Comparison of ENCODE assay signal across 8 cellular contexts in genomic region chr14:62126885-62127478, GRCh38.
A peak's percentile ranks its signal among the peaks of the same experiment; 100 is the strongest.
DNase-seq lines count a peak whose midpoint lies in the region; ATAC-seq, FAIRE-seq and TF ChIP-seq lines count a peak whose summit lies in the region.

No MANE protein-coding gene starts in this region.

- intact Hi-C loops in kidney (cut with DNase I) = loop anchor here (10.0 kb wide), 1 partner anchor 672 kb away; no protein-coding TSS in a partner anchor
- intact Hi-C loops in transverse colon (cut with DNase I; ENCODE audit: low total_unique reads) = loop anchor here (10.0 kb wide), 1 partner anchor 672 kb away; no protein-coding TSS in a partner anchor

- peak; percentile 86 for FAIRE-seq in kidney (lab: Jason Lieb, UNC)

- H3K27ac Mint-ChIP-seq in brain = peak overlapping the region in 1 of 5 experiments; percentile 5

- no peaks in the 10 kb centered on the region for H3K36me3 ChIP-seq in kidney (ENCODE audit: control insufficient read depth in 1 of 2, insufficient read depth in 2 of 2, low read length in 2 of 2)
- H3K36me3 ChIP-seq in transverse colon = no peaks in the 10 kb centered on the region

- DNase-seq in DMS114 treated with DMSO at 0.1 percent for 48 hours (lab: John Stamatoyannopoulos, UW; ENCODE audit: unreplicated experiment) (peak; percentile 59), HS-27A (ENCODE audit: low read depth) (peak; percentile 29), NCI-H748 treated with DMSO at 0.1 percent for 48 hours (lab: John Stamatoyannopoulos, UW) (peak; percentile 65), kidney (no peak), transverse colon (no peak)
- DNase-seq in effector CD4-positive, alpha-beta T cell = no peak

- H3K4me3 ChIP-seq in kidney (ENCODE audit: low read length in 2 of 2) (no peak overlapping the region), transverse colon (no peak overlapping the region)

- 7 to 11% methylated on average over 6 to 7 of the region's 7 CpGs for WGBS in transverse colon (ENCODE audit: low coverage in 1 of 2), 2 donors

- no peak overlapping the region for H3K27ac ChIP-seq in kidney (ENCODE audit: low read depth in 2 of 2, low read length in 2 of 2)
- H3K27ac ChIP-seq in transverse colon = no peak overlapping the region

- H3K27me3 ChIP-seq in transverse colon = peaks cover 45% of the 10 kb centered on the region

- H3K9me3 ChIP-seq in kidney (ENCODE audit: control insufficient read depth in 1 of 2, low read length in 2 of 2) (no peaks in the 10 kb centered on the region), transverse colon (no peaks in the 10 kb centered on the region)

- in situ Hi-C loops in transverse colon (cut with MboI; ENCODE audit: low pct_ligation_motif_present in 1 of 4, low pct_unique_long_range_greater_than_20kb in 1 of 4, low sequenced_read_pairs in 3 of 4) = loop anchor here in 2 of 4 donors (10.0 kb wide), 3 partner anchors 222 to 672 kb away; no protein-coding TSS in a partner anchor

- no peak for TF ChIP-seq EP300 in transverse colon (IDR thresholded peaks at IDR 0.05; ENCODE audit: low read depth)

- ATAC-seq in GM19328 (IDR thresholded peaks at IDR 0.05; ENCODE audit: unreplicated experiment) = peak; percentile 46

- TF ChIP-seq CTCF in brain (conservative IDR thresholded peaks at IDR 0.05) = peak; percentile 83 to 89
- TF ChIP-seq CTCF in kidney (IDR thresholded peaks at IDR 0.05; ENCODE audit: borderline replicate concordance, extremely low read depth, insufficient read depth) = peak; percentile 63
- peak; percentile 61 to 72 (median 70) for TF ChIP-seq CTCF in transverse colon (IDR thresholded peaks at IDR 0.05)

- peak overlapping the region in 3 of 5 experiments; percentile 0 to 59 (median 2) for H3K4me3 Mint-ChIP-seq in brain

- peaks cover 12% of the 10 kb centered on the region for H3K4me1 Mint-ChIP-seq in brain

- no peak for TF ChIP-seq POLR2A in transverse colon (IDR thresholded peaks at IDR 0.05)

- H3K36me3 Mint-ChIP-seq in brain = no peaks in the 10 kb centered on the region

- no peaks in the 10 kb centered on the region for H3K9me3 Mint-ChIP-seq in brain

- H3K4me1 ChIP-seq in kidney (ENCODE audit: control insufficient read depth in 1 of 2, insufficient read depth in 1 of 2, low read depth in 1 of 2, low read length in 2 of 2) (no peaks in the 10 kb centered on the region), transverse colon (no peaks in the 10 kb centered on the region)

- H3K27me3 Mint-ChIP-seq in brain = peaks cover 8% of the 10 kb centered on the region

- H3K9ac ChIP-seq in kidney (ENCODE audit: low read length in 2 of 2) = no peak overlapping the region

Comparison
In these comparisons a context has a peak if more than half of its experiments do, and no peak if none do; other contexts are left out.
1. DNase-seq: peak in DMS114 treated with DMSO at 0.1 percent for 48 hours (single experiment), HS-27A (single experiment) and NCI-H748 treated with DMSO at 0.1 percent for 48 hours (single experiment); none in kidney (single experiment), transverse colon (single experiment) and effector CD4-positive, alpha-beta T cell (single experiment).
2. Peak in every context shown above with its lines, with median percentiles within 50 percentile points of each other: CTCF ChIP-seq.